ENCODE assay signal across 16 cellular contexts in the genomic region with DNA sequence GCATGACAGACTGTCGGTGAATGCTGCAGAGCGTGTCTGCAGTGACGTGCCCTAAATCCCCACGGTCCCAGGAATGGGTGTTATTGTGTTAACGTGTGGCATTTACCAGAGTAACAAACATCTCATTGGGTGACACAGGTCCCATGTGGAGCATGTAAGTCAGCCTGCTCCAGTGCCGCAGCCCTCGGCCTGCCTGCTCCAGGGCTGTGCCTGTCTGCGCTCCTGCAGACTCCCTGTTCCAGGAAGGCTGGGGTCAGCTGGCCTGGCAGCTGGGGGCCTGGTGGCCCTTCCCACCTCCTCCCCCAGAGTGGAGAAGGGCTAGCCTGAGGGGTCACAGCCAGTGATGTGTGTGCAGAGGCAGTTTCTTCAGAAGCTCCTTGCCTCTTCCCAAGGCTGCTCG. TPM values are rescaled to one million over a fixed set of nuclear protein-coding genes. Genes with fewer than 3 reads are reported as not detected.
DNase-seq lines count a peak whose midpoint lies in the region; ATAC-seq, FAIRE-seq and TF ChIP-seq lines count a peak whose summit lies in the region.
"Had no signal": no experiment of that assay in that cellular context is flagged by ENCODE, and none has a peak within 500 bp of the region (broad histone marks: within the 10 kb centered on the region; RNA-seq: fewer than 3 reads in every experiment).

No MANE protein-coding gene starts in this region.

- TF ChIP-seq EP300 in HepG2 (IDR thresholded peaks at IDR 0.05; ENCODE audit: low read depth in 2 of 2, low read length in 2 of 2) (no peak), HepG2 (CRISPR knock-in tag; IDR thresholded peaks at IDR 0.05; ENCODE audit: borderline replicate concordance) (no peak)

- H3K4me3 Mint-ChIP-seq in endodermal cell (no peak overlapping the region), neural progenitor cell (peak overlapping the region; percentile 39)
- H3K4me3 Mint-ChIP-seq: B cell; CD4-positive, alpha-beta memory T cell; HFFc6 had no signal

- H4K20me1 ChIP-seq in HepG2 (ENCODE audit: insufficient read depth, low read length) (no peaks in the 10 kb centered on the region), neural progenitor cell (ENCODE audit: low read depth) (no peaks in the 10 kb centered on the region)

- H3K36me3 Mint-ChIP-seq in endodermal cell (ENCODE audit: low read depth) (no peaks in the 10 kb centered on the region), neural progenitor cell (no peaks in the 10 kb centered on the region)
- H3K36me3 Mint-ChIP-seq: CD4-positive, alpha-beta memory T cell had no signal

- WGBS in HepG2 (ENCODE audit: low lambda C conversion rate), result 15% methylated on average over 1 of the region's 9 CpGs
- 86% methylated on average over 1 of the region's 9 CpGs for WGBS in right lobe of liver (ENCODE audit: insufficient coverage, low coverage, low lambda C conversion rate, missing lambda C conversion rate)
- 90 to 93% methylated on average over 2 to 9 of the region's 9 CpGs for WGBS in endodermal cell (ENCODE audit: insufficient coverage in 1 of 2, insufficient read length in 1 of 2), 2 experiments

- in situ Hi-C loops in HepG2 (cut with HindIII; ENCODE audit: extremely low pct_ligation_motif_present, low pct_unique_long_range_greater_than_20kb), result no loop called here

- TF ChIP-seq POLR2A in HepG2 (IDR thresholded peaks at IDR 0.05; ENCODE audit: insufficient read depth in 1 of 2, low read depth in 2 of 2, low read length in 2 of 2) (no peak), right lobe of liver (IDR thresholded peaks at IDR 0.05) (no peak)

- H3K27me3 ChIP-seq in HepG2 (ENCODE audit: control insufficient read depth in 1 of 2, insufficient read depth in 2 of 2, low read length in 2 of 2) (peaks cover 3 to 27% of the 10 kb centered on the region in 2 experiments; a peak in 3 of 5 replicates), right lobe of liver (no peaks in the 10 kb centered on the region), endodermal cell (ENCODE audit: control insufficient read depth, insufficient read depth, low read length, poor library complexity, severe bottlenecking) (no peaks in the 10 kb centered on the region), neural progenitor cell (no peaks in the 10 kb centered on the region)

- H3K4me1 ChIP-seq in HepG2 (ENCODE audit: insufficient read depth, low read length) (peaks cover 15% of the 10 kb centered on the region), right lobe of liver (no peaks in the 10 kb centered on the region), endodermal cell (ENCODE audit: control insufficient read depth, insufficient read depth, low read length) (no peaks in the 10 kb centered on the region), neural progenitor cell (no peaks in the 10 kb centered on the region)

- H3K9ac ChIP-seq in HepG2 (ENCODE audit: insufficient read depth, low read depth, low read length) (no peak overlapping the region), endodermal cell (ENCODE audit: extremely low read depth, low read length, poor library complexity, severe bottlenecking) (no peak overlapping the region), neural progenitor cell (no peak overlapping the region)

- no peak overlapping the region for H3K27ac Mint-ChIP-seq in endodermal cell
- H3K27ac Mint-ChIP-seq in neural progenitor cell, result peak overlapping the region; percentile 93
- H3K27ac Mint-ChIP-seq: B cell; CD4-positive, alpha-beta memory T cell; HFFc6 had no signal

- TF ChIP-seq CTCF in HepG2 (CRISPR knock-in tag; IDR thresholded peaks at IDR 0.05) (no peak), right lobe of liver (IDR thresholded peaks at IDR 0.05) (no peak), endodermal cell (conservative IDR thresholded peaks at IDR 0.05) (no peak), neural progenitor cell (IDR thresholded peaks at IDR 0.05) (no peak)

- H3F3A ChIP-seq in neural progenitor cell (ENCODE audit: low read depth), result no peaks in the 10 kb centered on the region

- H3K36me3 ChIP-seq in HepG2 (replicated peaks in 1 of 2; ENCODE audit: control insufficient read depth in 1 of 2, insufficient read depth in 2 of 2, low read length in 2 of 2) (no peaks in the 10 kb centered on the region), right lobe of liver (no peaks in the 10 kb centered on the region), endodermal cell (ENCODE audit: control insufficient read depth, insufficient read depth, low read length) (no peaks in the 10 kb centered on the region), neural progenitor cell (no peaks in the 10 kb centered on the region)

- peak; percentile 31 for ATAC-seq in HepG2
- no peak for ATAC-seq in right lobe of liver
- ATAC-seq: GM12878 had no signal

- BruUV-seq in HepG2 (replicated peaks; lab: Mats Ljungman, UMichigan), result no TSS peak

- FAIRE-seq in HepG2 (lab: Jason Lieb, UNC), result no peak
- FAIRE-seq: GM12878, GM18507 had no signal

- POLR2A ChIA-PET in HepG2 (lab: Yijun Ruan, JAX), result no interaction called here

- no peaks in the 10 kb centered on the region for H3K9me3 ChIP-seq in HepG2 (ENCODE audit: low read length)
- H3K9me3 ChIP-seq in right lobe of liver, result no peaks in the 10 kb centered on the region
- H3K9me3 ChIP-seq in endodermal cell (ENCODE audit: control insufficient read depth, low read length), result no peaks in the 10 kb centered on the region
- H3K9me3 ChIP-seq in neural progenitor cell (ENCODE audit: low read depth), result no peaks in the 10 kb centered on the region

- H3K4me2 ChIP-seq in HepG2 (ENCODE audit: low read depth, low read length), result no peak overlapping the region
- no peak overlapping the region for H3K4me2 ChIP-seq in neural progenitor cell

- intact Hi-C loops in HepG2 (cut with micrococcal nuclease; ENCODE audit: unreplicated experiment), result no loop called here
- intact Hi-C loops in right lobe of liver (cut with DNase I), result no loop called here

- CTCF ChIA-PET in HepG2 (lab: Yijun Ruan, JAX; ENCODE audit: low intra/inter-chr PET ratio, low total read pairs), result no interaction called here

- H3K4me1 Mint-ChIP-seq in endodermal cell, result peaks cover 7% of the 10 kb centered on the region
- peaks cover 39% of the 10 kb centered on the region for H3K4me1 Mint-ChIP-seq in neural progenitor cell
- H3K4me1 Mint-ChIP-seq: B cell; CD4-positive, alpha-beta memory T cell had no signal

- H2AFZ ChIP-seq in HepG2 (ENCODE audit: low read length) (no peak overlapping the region), neural progenitor cell (replicated peaks) (no peak overlapping the region)

- H3K4me3 ChIP-seq in HepG2 (replicated peaks in 1 of 3; ENCODE audit: insufficient read depth in 1 of 3, low read depth in 2 of 3, low read length in 3 of 3) (no peak overlapping the region), right lobe of liver (no peak overlapping the region), endodermal cell (ENCODE audit: low read length) (no peak overlapping the region), neural progenitor cell (no peak overlapping the region)
- H3K4me3 ChIP-seq: GM12878 had no signal

- no peak overlapping the region for H3K27ac ChIP-seq in HepG2 (ENCODE audit: extremely low read length, insufficient read depth, low read length)
- no peak overlapping the region for H3K27ac ChIP-seq in right lobe of liver
- H3K27ac ChIP-seq in endodermal cell (ENCODE audit: low read depth, low read length), result peak overlapping the region; percentile 95
- H3K27ac ChIP-seq in neural progenitor cell, result no peak overlapping the region
- H3K27ac ChIP-seq: C4-2B had no signal

- H3K79me2 ChIP-seq in HepG2 (ENCODE audit: insufficient read depth, low read length) (no peaks in the 10 kb centered on the region), neural progenitor cell (ENCODE audit: low read depth) (no peaks in the 10 kb centered on the region)

- TF ChIP-seq RAD21 in HepG2 (CRISPR knock-in tag; IDR thresholded peaks at IDR 0.05), result no peak

- DNase-seq in HepG2 (ENCODE audit: low spot score) (no peak), right lobe of liver (no peak), endodermal cell (no peak), neural progenitor cell (ENCODE audit: low spot score) (no peak), T-helper 9 cell (no peak), AML-193 (lab: John Stamatoyannopoulos, UW) (no peak), MV-4-11 (lab: John Stamatoyannopoulos, UW) (no peak)
- DNase-seq: ACHN; CD4-positive, alpha-beta memory T cell; DMS79; HCEC 1CT; HFFc6 had no signal

- H3K27me3 Mint-ChIP-seq in endodermal cell (ENCODE audit: insufficient read depth) (no peaks in the 10 kb centered on the region), neural progenitor cell (ENCODE audit: insufficient read depth, low read depth) (peaks cover 10% of the 10 kb centered on the region)
- H3K27me3 Mint-ChIP-seq: B cell had no signal

- H3K9me3 Mint-ChIP-seq in endodermal cell, result no peaks in the 10 kb centered on the region
- H3K9me3 Mint-ChIP-seq in neural progenitor cell, result no peaks in the 10 kb centered on the region
- H3K9me3 Mint-ChIP-seq: HFFc6 had no signal

RNA-seq across cellular contexts. Expression of a gene that starts 34.4 kb away (rescaled TPM):
- total RNA-seq in HepG2 (2016; rRNA removed; fragmentation: Illumina TruSeq; extraction: Trizol), result 2.2 and 2.8 TPM in 2 replicates
- total RNA-seq in HepG2 (2016; cell fraction: cytosol; rRNA removed; fragmentation: Illumina TruSeq; extraction: Trizol; ENCODE audit: low read depth), result 0.51 and 0.62 TPM in 2 replicates
- 2.1 and 2.6 TPM in 2 replicates for total RNA-seq in HepG2 (2016; cell fraction: insoluble cytoplasmic fraction; rRNA removed; fragmentation: Illumina TruSeq; extraction: Trizol)
- 1.1 and 1.2 TPM in 2 replicates for total RNA-seq in HepG2 (2016; cell fraction: membrane; rRNA removed; fragmentation: Illumina TruSeq; extraction: Trizol)
- 2.2 and 2.8 TPM in 2 replicates for total RNA-seq in HepG2 (2016; cell fraction: nucleus; rRNA removed; fragmentation: Illumina TruSeq; extraction: Trizol)
- 2.0 and 2.8 TPM in 2 replicates for polyA plus RNA-seq in HepG2 (2011; rRNA removed)
- polyA plus RNA-seq in HepG2 (2011; cell fraction: cytosol; rRNA removed), result 1.5 and 2.0 TPM in 2 replicates
- 5.2 and 5.6 TPM in 2 replicates for polyA plus RNA-seq in HepG2 (2011; cell fraction: nucleus; rRNA removed)
- 1.9 and 2.1 TPM in 2 replicates for polyA plus RNA-seq in HepG2 (2012)
- 0.31 and 0.54 TPM in 2 replicates for polyA plus RNA-seq in HepG2 (2016; cell fraction: cytosol; fragmentation: Illumina TruSeq; extraction: Trizol; ENCODE audit: low read depth)
- polyA plus RNA-seq in HepG2 (2016; cell fraction: insoluble cytoplasmic fraction; fragmentation: Illumina TruSeq; extraction: Trizol; ENCODE audit: low read depth), result 2.9 and 3.0 TPM in 2 replicates
- polyA plus RNA-seq in HepG2 (2016; cell fraction: membrane; fragmentation: Illumina TruSeq; extraction: Trizol; ENCODE audit: low read depth), result 0.96 and 1.1 TPM in 2 replicates
- 3.1 and 3.8 TPM in 2 replicates for polyA plus RNA-seq in HepG2 (2016; cell fraction: nucleus; fragmentation: Illumina TruSeq; extraction: Trizol; ENCODE audit: insufficient read depth, low read depth)
- 6.2 and 19.2 TPM in 2 replicates for polyA minus RNA-seq in HepG2 (2011; rRNA and poly(A)+ RNA removed; ENCODE audit: low replicate concordance)
- 1.1 TPM in 2 replicates for polyA minus RNA-seq in HepG2 (2011; cell fraction: cytosol; rRNA and poly(A)+ RNA removed)
- 3.1 and 4.0 TPM in 2 replicates for polyA minus RNA-seq in HepG2 (2011; cell fraction: nucleus; rRNA and poly(A)+ RNA removed)
- 10 to 100 TPM in 2 of 6 experiments, 1 to 10 TPM in 4; 5.1 to 17.5 (median 9.7) TPM for total RNA-seq in right lobe of liver
- total RNA-seq in endodermal cell, result 10 to 100 TPM in 1 of 2 donors, 1 to 10 TPM in 1; 8.1 to 10.4 TPM
- 2.2 TPM for polyA plus RNA-seq in endodermal cell (2013, experiment 1 of 2)
- 2.4 TPM for polyA plus RNA-seq in endodermal cell (2013, experiment 2 of 2)
- 0.41 and 1.3 TPM in 2 replicates for total RNA-seq in neural progenitor cell (ENCODE audit: low replicate concordance)
